8 cellular contexts compared by ENCODE assay signal in genomic region chr9:129549684-129550083, GRCh38.
DNase-seq lines count a peak whose midpoint lies in the region; ATAC-seq and TF ChIP-seq lines count a peak whose summit lies in the region.

No MANE protein-coding gene starts in this region.

- TF ChIP-seq POLR2A in adrenal gland (IDR thresholded peaks at IDR 0.05), result no peak

- H3K9me3 ChIP-seq in adrenal gland (replicated peaks in 1 of 3) (no peaks in the 10 kb centered on the region), right cardiac atrium (ENCODE audit: control insufficient read depth, low read length) (no peaks in the 10 kb centered on the region)

- 22 to 28% (median 26%) methylated on average over 4 to 30 of the region's 30 CpGs for WGBS in adrenal gland, 4 donors
- WGBS in right cardiac atrium, result 16% methylated on average over 30 of the region's 30 CpGs

- H3K36me3 ChIP-seq in adrenal gland (replicated peaks in 1 of 2), result no peaks in the 10 kb centered on the region

- H3K4me1 ChIP-seq in adrenal gland (replicated peaks in 1 of 2) (peaks cover 20 to 29% of the 10 kb centered on the region in 2 donors), right cardiac atrium (ENCODE audit: control insufficient read depth, insufficient read depth, low read length) (peaks cover 7% of the 10 kb centered on the region)

- no peaks in the 10 kb centered on the region for H3K27me3 ChIP-seq in adrenal gland
- no peaks in the 10 kb centered on the region for H3K27me3 ChIP-seq in right cardiac atrium (ENCODE audit: control insufficient read depth, insufficient read depth)

- intact Hi-C loops in adrenal gland (cut with DNase I) (loop anchor here in 1 of 2 donors (5.0 kb wide), 1 partner anchor 52 kb away; no protein-coding TSS in a partner anchor), right cardiac atrium (cut with DNase I) (loop anchor here in 2 of 4 donors (5.0 to 10.0 kb wide), 2 partner anchors 45 to 47 kb away; no protein-coding TSS in a partner anchor), posterior vena cava (cut with DNase I) (no loop called here)

- H3K27ac ChIP-seq in adrenal gland (peak overlapping the region in 4 of 5 donors; percentile 4 to 84 (median 58)), right cardiac atrium (ENCODE audit: low read length) (peak overlapping the region; percentile 65)

- ATAC-seq in right cardiac atrium (peak; percentile 53 to 75), GM18870 (IDR thresholded peaks at IDR 0.05; ENCODE audit: unreplicated experiment) (no peak), HG02642 (IDR thresholded peaks at IDR 0.05; ENCODE audit: poor library complexity, unreplicated experiment) (no peak)

- peak; percentile 31 for DNase-seq in DMS114 treated with DMSO at 0.1 percent for 48 hours (lab: John Stamatoyannopoulos, UW; ENCODE audit: unreplicated experiment)
- peak in 3 of 7 donors; percentile 37 to 75 (median 71) for DNase-seq in adrenal gland
- DNase-seq in right cardiac atrium, result peak; percentile 68 to 87 (median 83)
- peak; percentile 92 for DNase-seq in posterior vena cava (ENCODE audit: low spot score)
- no peak for DNase-seq in KG1 (lab: John Stamatoyannopoulos, UW)
- DNase-seq in mucosa of gallbladder (ENCODE audit: low spot score), result no peak

- H3K4me3 ChIP-seq in adrenal gland (peak overlapping the region in 1 of 4 donors; percentile 50), right cardiac atrium (ENCODE audit: low read length) (peak overlapping the region; percentile 39)

- TF ChIP-seq CTCF in adrenal gland (IDR thresholded peaks at IDR 0.05), result no peak

Comparison
In these comparisons a context has a peak if more than half of its experiments do, and no peak if none do; other contexts are left out.
1. DNase-seq: peak in DMS114 treated with DMSO at 0.1 percent for 48 hours (single experiment), right cardiac atrium (3 of 3) and posterior vena cava (single experiment); none in KG1 (single experiment) and mucosa of gallbladder (single experiment).
2. ATAC-seq: peak in right cardiac atrium (2 of 2); none in GM18870 (single experiment) and HG02642 (single experiment).